ENCODE assay signal across 11 cellular contexts in genomic region chr3:58325525-58325992, GRCh38. TPM values are rescaled to one million over a fixed set of nuclear protein-coding genes. Genes with fewer than 3 reads are reported as not detected.
DNase-seq lines count a peak whose midpoint lies in the region; ATAC-seq lines count a peak whose summit lies in the region.
"Had no signal": no experiment of that assay in that cellular context is flagged by ENCODE, and none has a peak within 500 bp of the region (broad histone marks: within the 10 kb centered on the region; RNA-seq: fewer than 3 reads in every experiment).

No MANE protein-coding gene starts in this region.

- H3K9me3 Mint-ChIP-seq in activated CD4-positive, alpha-beta T cell treated with anti-CD3 and anti-CD28 coated beads, Interleukin-2, amount 10 ng/mL, durations not matched to agents 24 days and 14 days, result no peaks in the 10 kb centered on the region
- H3K9me3 Mint-ChIP-seq in activated naive CD8-positive, alpha-beta T cell (ENCODE audit: low read depth), result no peaks in the 10 kb centered on the region

- H3K27ac Mint-ChIP-seq in activated CD4-positive, alpha-beta T cell treated with anti-CD3 and anti-CD28 coated beads, Interleukin-2, amount 10 ng/mL, durations not matched to agents 24 days and 14 days, result peak overlapping the region; percentile 90
- peak overlapping the region; percentile 84 for H3K27ac Mint-ChIP-seq in activated naive CD8-positive, alpha-beta T cell

- H3K4me1 Mint-ChIP-seq in activated CD4-positive, alpha-beta T cell treated with anti-CD3 and anti-CD28 coated beads, Interleukin-2, amount 10 ng/mL, durations not matched to agents 24 days and 14 days, result peaks cover 28% of the 10 kb centered on the region
- peaks cover 30% of the 10 kb centered on the region for H3K4me1 Mint-ChIP-seq in activated naive CD8-positive, alpha-beta T cell (ENCODE audit: low read depth)

- H3K9ac ChIP-seq in stomach smooth muscle (ENCODE audit: low read length in 2 of 2), result peak overlapping the region in 1 of 2 donors; percentile 14

- H3K27me3 Mint-ChIP-seq in activated CD4-positive, alpha-beta T cell treated with anti-CD3 and anti-CD28 coated beads, Interleukin-2, amount 10 ng/mL, durations not matched to agents 24 days and 14 days, result no peaks in the 10 kb centered on the region
- H3K27me3 Mint-ChIP-seq in activated naive CD8-positive, alpha-beta T cell, result no peaks in the 10 kb centered on the region

- ATAC-seq in HG03469 (IDR thresholded peaks at IDR 0.05; ENCODE audit: unreplicated experiment), result no peak

- peaks cover 10% of the 10 kb centered on the region for H3K36me3 Mint-ChIP-seq in activated CD4-positive, alpha-beta T cell treated with anti-CD3 and anti-CD28 coated beads, Interleukin-2, amount 10 ng/mL, durations not matched to agents 24 days and 14 days (ENCODE audit: low read depth)
- no peaks in the 10 kb centered on the region for H3K36me3 Mint-ChIP-seq in activated naive CD8-positive, alpha-beta T cell

- no peak overlapping the region for H3K4me3 ChIP-seq in stomach smooth muscle (ENCODE audit: low read length in 2 of 2)

- H3K4me1 ChIP-seq in stomach smooth muscle (ENCODE audit: control insufficient read depth, insufficient read depth, low read length), result peaks cover 11% of the 10 kb centered on the region

- H3K9me3 ChIP-seq in stomach smooth muscle (ENCODE audit: control insufficient read depth in 2 of 2, low read length in 2 of 2), result no peaks in the 10 kb centered on the region

- no peaks in the 10 kb centered on the region for H3K27me3 ChIP-seq in stomach smooth muscle (ENCODE audit: control insufficient read depth in 1 of 2, insufficient read depth in 2 of 2, low read length in 2 of 2)

- intact Hi-C loops in activated CD4-positive, alpha-beta T cell treated with anti-CD3 and anti-CD28 coated beads, Interleukin-2, amount 10 ng/mL, durations not matched to agents 24 days and 14 days (cut with micrococcal nuclease), result no loop called here

- peak overlapping the region; percentile 37 for H3K27ac ChIP-seq in stomach smooth muscle (ENCODE audit: low read length)

- DNase-seq in activated CD4-positive, alpha-beta T cell treated with anti-CD3 and anti-CD28 coated beads, Interleukin-2, amount 10 ng/mL, durations not matched to agents 24 days and 14 days, result no peak
- no peak for DNase-seq in activated CD4-positive, alpha-beta T cell treated with anti-CD3 and anti-CD28 coated beads for 4 hours
- DNase-seq in kidney tubule cell (ENCODE audit: low spot score) (peak; percentile 86), NCI-H345 (lab: John Stamatoyannopoulos, UW) (no peak), CD1c-positive myeloid dendritic cell (ENCODE audit: extremely low spot score) (no peak)
- DNase-seq: activated CD4-positive, alpha-beta T cell treated with anti-CD3 and anti-CD28 coated beads, Interleukin-2, amount 50 U/mL, for 48 hours; NCI-H2029 treated with DMSO at 0.1 percent for 48 hours; nucleus accumbens had no signal

- H3K4me3 Mint-ChIP-seq in activated CD4-positive, alpha-beta T cell treated with anti-CD3 and anti-CD28 coated beads, Interleukin-2, amount 10 ng/mL, durations not matched to agents 24 days and 14 days, result peak overlapping the region; percentile 23
- H3K4me3 Mint-ChIP-seq in activated naive CD8-positive, alpha-beta T cell, result peak overlapping the region; percentile 13

- H3K36me3 ChIP-seq in stomach smooth muscle (ENCODE audit: control insufficient read depth in 2 of 2, insufficient read depth in 2 of 2, low read length in 2 of 2), result peaks cover 0 to 2% of the 10 kb centered on the region in 2 donors

RNA-seq across cellular contexts. Expression of gene PXK, which starts 7.1 kb away (rescaled TPM):
- 41.1 and 45.7 TPM in 2 replicates for total RNA-seq in activated CD4-positive, alpha-beta T cell treated with anti-CD3 and anti-CD28 coated beads, Interleukin-2, amount 10 ng/mL, durations not matched to agents 24 days and 14 days

RNA-seq across cellular contexts. Expression of gene HTD2, which starts 19.2 kb away (rescaled TPM):
- total RNA-seq in activated CD4-positive, alpha-beta T cell treated with anti-CD3 and anti-CD28 coated beads, Interleukin-2, amount 10 ng/mL, durations not matched to agents 24 days and 14 days, result 9.7 and 11.5 TPM in 2 replicates

RNA-seq across cellular contexts. Expression of gene RPP14, which starts 19.5 kb away (rescaled TPM):
- total RNA-seq in activated CD4-positive, alpha-beta T cell treated with anti-CD3 and anti-CD28 coated beads, Interleukin-2, amount 10 ng/mL, durations not matched to agents 24 days and 14 days, result 22.7 and 25.2 TPM in 2 replicates
